ENCODE assay signal across 24 cellular contexts in genomic region chr10:11576092-11576809, GRCh38. TPM values are rescaled to one million over a fixed set of nuclear protein-coding genes. Genes with fewer than 3 reads are reported as not detected.
DNase-seq lines count a peak whose midpoint lies in the region; ATAC-seq, FAIRE-seq and TF ChIP-seq lines count a peak whose summit lies in the region.
"Had no signal": no experiment of that assay in that cellular context is flagged by ENCODE, and none has a peak within 500 bp of the region (broad histone marks: within the 10 kb centered on the region; RNA-seq: fewer than 3 reads in every experiment).

No MANE protein-coding gene starts in this region.

- intact Hi-C loops in activated B cell treated with CpG ODN at 0.5 μM for 24 hours (cut with micrococcal nuclease) = no loop called here
- intact Hi-C loops in CD4-positive, alpha-beta memory T cell (cut with micrococcal nuclease) = no loop called here

- no peak overlapping the region for H2BK12ac ChIP-seq in trophoblast cell (ENCODE audit: low read length)

- no peak overlapping the region for H4K8ac ChIP-seq in trophoblast cell (ENCODE audit: low read depth, low read length)

- TF ChIP-seq CTCF in activated B cell treated with CpG ODN at 0.5 μM for 24 hours (IDR thresholded peaks at IDR 0.05) = no peak

- H3K4me1 ChIP-seq in trophoblast cell (ENCODE audit: control insufficient read depth in 1 of 2, insufficient read depth in 2 of 2, low read length in 2 of 2) = no peaks in the 10 kb centered on the region
- H3K4me1 ChIP-seq in CD4-positive, alpha-beta memory T cell (ENCODE audit: insufficient read depth, low read length) = peaks cover 2% of the 10 kb centered on the region

- H2AK5ac ChIP-seq in trophoblast cell (ENCODE audit: low read length) = no peak overlapping the region

- peak overlapping the region; percentile 36 for H3K4ac ChIP-seq in trophoblast cell (ENCODE audit: low read depth, low read length)

- no peaks in the 10 kb centered on the region for H3K9me3 Mint-ChIP-seq in activated B cell treated with CpG ODN at 0.5 μM for 24 hours
- H3K9me3 Mint-ChIP-seq in CD4-positive, alpha-beta memory T cell = no peaks in the 10 kb centered on the region
- H3K9me3 Mint-ChIP-seq: HFFc6 had no signal

- H3K14ac ChIP-seq in trophoblast cell (ENCODE audit: low read length) = no peak overlapping the region

- H3K9me3 ChIP-seq in trophoblast cell (ENCODE audit: insufficient read depth, low read depth, low read length) = no peaks in the 10 kb centered on the region
- H3K9me3 ChIP-seq in CD4-positive, alpha-beta memory T cell (ENCODE audit: control insufficient read depth in 1 of 2, low read length in 2 of 2) = no peaks in the 10 kb centered on the region
- H3K9me3 ChIP-seq: HAP-1 had no signal

- no peaks in the 10 kb centered on the region for H3K27me3 Mint-ChIP-seq in activated B cell treated with CpG ODN at 0.5 μM for 24 hours
- H3K27me3 Mint-ChIP-seq in CD4-positive, alpha-beta memory T cell = peaks cover 1% of the 10 kb centered on the region in 2 donors

- no peak overlapping the region for H3K4me2 ChIP-seq in trophoblast cell (ENCODE audit: low read length)

- no peak overlapping the region for H3K23ac ChIP-seq in trophoblast cell (ENCODE audit: low read length)

- H3K27me3 ChIP-seq in trophoblast cell (ENCODE audit: insufficient read depth, low read length) = no peaks in the 10 kb centered on the region
- H3K27me3 ChIP-seq in CD4-positive, alpha-beta memory T cell (ENCODE audit: insufficient read depth, low read length) = no peaks in the 10 kb centered on the region

- H3K36me3 ChIP-seq in trophoblast cell (ENCODE audit: control insufficient read depth in 1 of 2, insufficient read depth in 2 of 2, low read length in 2 of 2) = no peaks in the 10 kb centered on the region
- no peaks in the 10 kb centered on the region for H3K36me3 ChIP-seq in CD4-positive, alpha-beta memory T cell (ENCODE audit: insufficient read depth, low read length)
- H3K36me3 ChIP-seq: HAP-1 had no signal

- H4K12ac ChIP-seq in trophoblast cell (ENCODE audit: low read depth, low read length) = no peak overlapping the region

- no peak overlapping the region for H3K27ac ChIP-seq in trophoblast cell (ENCODE audit: low read depth, low read length)
- no peak overlapping the region for H3K27ac ChIP-seq in CD4-positive, alpha-beta memory T cell (ENCODE audit: low read depth, low read length)

- no peak for ATAC-seq in activated B cell treated with CpG ODN at 0.5 μM for 24 hours (ENCODE audit: low read depth)

- H3K79me1 ChIP-seq in trophoblast cell (ENCODE audit: low read length) = no peaks in the 10 kb centered on the region

- peak overlapping the region; percentile 79 for H3K27ac Mint-ChIP-seq in activated B cell treated with CpG ODN at 0.5 μM for 24 hours
- H3K27ac Mint-ChIP-seq in CD4-positive, alpha-beta memory T cell = no peak overlapping the region
- H3K27ac Mint-ChIP-seq: HFFc6 had no signal

- H2BK5ac ChIP-seq in trophoblast cell (ENCODE audit: low read depth, low read length, poor library complexity) = no peak overlapping the region

- H3K36me3 Mint-ChIP-seq in activated B cell treated with CpG ODN at 0.5 μM for 24 hours (ENCODE audit: low read depth) = peaks cover 9% of the 10 kb centered on the region
- H3K36me3 Mint-ChIP-seq in CD4-positive, alpha-beta memory T cell = no peaks in the 10 kb centered on the region

- DNase-seq in NCI-H82 (lab: John Stamatoyannopoulos, UW) = peak; percentile 47
- DNase-seq in NCI-H82 treated with DMSO at 0.1 percent for 48 hours (lab: John Stamatoyannopoulos, UW; ENCODE audit: unreplicated experiment) = no peak
- DNase-seq in GM12891 (ENCODE audit: insufficient read length, low spot score) = no peak
- DNase-seq in activated B cell treated with CpG ODN at 0.5 μM for 24 hours = no peak
- no peak for DNase-seq in trophoblast cell
- no peak for DNase-seq in CD4-positive, alpha-beta memory T cell
- no peak for DNase-seq in activated CD4-positive, CD25-positive, alpha-beta regulatory T cell (lab: John Stamatoyannopoulos, UW)
- DNase-seq in activated naive CD4-positive, alpha-beta T cell treated with anti-CD3 and anti-CD28 coated beads, Interleukin-2, amount 50 U/mL, for 16 hours = no peak
- DNase-seq: 8988T, ACHN, DMS79 treated with DMSO at 0.1 percent for 48 hours, GOT3, HFFc6, IMR-90, KG1, NCI-H1048, NCI-H1417, NCI-H1694, NCI-H2029 treated with DMSO at 0.1 percent for 48 hours, NCI-H446 treated with DMSO at 0.1 percent for 48 hours, NCI-H526, RPMI8226, SHP77 had no signal

- no peak overlapping the region for H3K9ac ChIP-seq in trophoblast cell (ENCODE audit: low read length)

- peaks cover 4% of the 10 kb centered on the region for H3K79me2 ChIP-seq in trophoblast cell (ENCODE audit: control insufficient read depth, insufficient read depth, low read length, poor library complexity)

- CTCF ChIA-PET in activated B cell treated with CpG ODN at 0.5 μM for 24 hours (lab: Charles Lee) = interaction anchor here (1.1 kb wide), 1 partner anchor 61 kb away, joined by 3 read pairs; no protein-coding TSS in a partner anchor
- CTCF ChIA-PET in CD4-positive, alpha-beta memory T cell (lab: Charles Lee; ENCODE audit: partially characterized antibody) = interaction anchor here (0.7 kb wide), 1 partner anchor 95 kb away, joined by 4 read pairs; no protein-coding TSS in a partner anchor

- H3K18ac ChIP-seq in trophoblast cell (ENCODE audit: low read length) = no peak overlapping the region

- H3K4me3 ChIP-seq in trophoblast cell (ENCODE audit: low read depth, low read length) = no peak overlapping the region
- H3K4me3 ChIP-seq in CD4-positive, alpha-beta memory T cell (ENCODE audit: low read length in 2 of 2) = no peak overlapping the region
- H3K4me3 ChIP-seq: HAP-1 had no signal

- no peak for TF ChIP-seq POLR2A in GM12891 (IDR thresholded peaks at IDR 0.05; ENCODE audit: low read depth, low read length)

- no CpG with 5 or more reads among the region's 6 CpGs for WGBS in trophoblast cell (ENCODE audit: extremely low coverage, insufficient coverage, insufficient read length)

- no peak overlapping the region for H2BK120ac ChIP-seq in trophoblast cell (ENCODE audit: insufficient read depth, low read length, poor library complexity)

- peaks cover 81% of the 10 kb centered on the region for H3K4me1 Mint-ChIP-seq in activated B cell treated with CpG ODN at 0.5 μM for 24 hours
- peaks cover 2 to 11% (median 8%) of the 10 kb centered on the region in 4 donors for H3K4me1 Mint-ChIP-seq in CD4-positive, alpha-beta memory T cell

- POLR2A ChIA-PET in activated B cell treated with CpG ODN at 0.5 μM for 24 hours (lab: Charles Lee) = interaction anchor here (0.6 to 1.1 kb wide), 4 partner anchors 21 to 524 kb away, joined by 3 to 4 read pairs (median 4); no protein-coding TSS in a partner anchor
- POLR2A ChIA-PET in CD4-positive, alpha-beta memory T cell (lab: Charles Lee; ENCODE audit: partially characterized antibody) = no interaction called here

- no peak overlapping the region for H3K4me3 Mint-ChIP-seq in activated B cell treated with CpG ODN at 0.5 μM for 24 hours
- no peak overlapping the region for H3K4me3 Mint-ChIP-seq in CD4-positive, alpha-beta memory T cell
- H3K4me3 Mint-ChIP-seq: HFFc6 had no signal

- H4K91ac ChIP-seq in trophoblast cell (ENCODE audit: low read depth, low read length) = no peak overlapping the region

- FAIRE-seq in GM12891 (lab: Jason Lieb, UNC) = peak; percentile 71

- no peak overlapping the region for H2AFZ ChIP-seq in trophoblast cell (ENCODE audit: insufficient read depth, low read length, poor library complexity)

TF ChIP-seq in GM12891, 5 proteins besides CTCF, POLR2A, EP300 and RAD21:
- TF ChIP-seq TAF1 (IDR thresholded peaks at IDR 0.05; ENCODE audit: low read depth, low read length) = no peak

RNA-seq across cellular contexts. Expression of gene USP6NL, which starts 35.2 kb away (rescaled TPM):
- 15.1 TPM for polyA plus RNA-seq in GM12891 (2012; ENCODE audit: low read depth, missing spikeins)
- total RNA-seq in activated B cell treated with CpG ODN at 0.5 μM for 24 hours = 59.9 and 64.5 TPM in 2 replicates
- 16.4 and 17.4 TPM in 2 replicates for polyA plus RNA-seq in trophoblast cell (2013)
- 1 to 10 TPM; 3.9 to 4.8 TPM for total RNA-seq in CD4-positive, alpha-beta memory T cell
- 1 to 10 TPM; 2.2 to 2.7 TPM for polyA plus RNA-seq in CD4-positive, alpha-beta memory T cell

Comparison
In these comparisons a context has a peak if more than half of its experiments do, and no peak if none do; other contexts are left out.
1. RNA of gene USP6NL, which starts 35.2 kb away (total RNA-seq): 59.9 to 64.5 TPM in activated B cell treated with CpG ODN at 0.5 μM for 24 hours; 3.9 to 4.8 TPM in CD4-positive, alpha-beta memory T cell; every median in the first group is over 10 times any median in the second.